ENCODE assay signal across 8 cellular contexts in the genomic region with DNA sequence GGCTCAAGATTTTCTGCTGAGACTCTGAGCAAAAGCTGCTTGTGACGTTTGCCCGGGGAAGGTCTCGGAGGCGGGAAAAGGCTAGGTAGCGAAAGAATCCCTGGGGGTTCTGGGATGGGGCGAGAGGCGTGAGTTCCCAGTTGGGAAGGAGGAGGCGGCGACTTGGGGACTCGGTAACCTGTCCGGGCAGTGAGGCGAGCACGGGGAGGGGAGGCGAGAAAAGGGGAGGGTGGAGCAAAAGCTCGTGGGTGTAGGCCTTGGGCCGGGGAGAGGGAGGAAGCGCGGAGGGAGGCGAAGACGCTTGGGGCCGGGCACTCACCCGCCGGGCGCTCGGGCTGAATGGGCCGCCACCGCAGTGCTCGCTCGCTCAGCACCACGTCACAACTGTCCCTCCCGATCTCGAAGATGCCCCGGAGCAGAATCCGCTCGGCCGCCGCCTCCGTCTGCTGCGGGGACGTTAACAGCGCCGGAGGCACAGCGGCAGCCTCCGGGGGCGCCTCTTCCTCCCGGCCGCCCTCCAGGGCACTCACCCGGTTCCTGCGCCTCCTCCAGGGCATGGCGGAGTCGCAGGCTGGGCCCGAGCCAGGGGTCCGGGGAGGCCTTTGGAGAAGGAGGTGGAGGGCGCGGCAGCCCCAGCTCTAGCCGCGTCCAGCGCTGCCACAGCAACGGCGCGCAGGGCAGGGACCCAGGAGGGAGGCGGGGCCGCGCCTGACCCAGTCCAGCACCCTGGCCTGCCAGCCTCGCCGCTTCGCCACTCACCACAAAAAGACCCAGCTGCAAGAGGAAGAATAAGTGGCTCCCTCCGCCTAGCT. TPM values are rescaled to one million over a fixed set of nuclear protein-coding genes. Genes with fewer than 3 reads are reported as not detected.
DNase-seq lines count a peak whose midpoint lies in the region; ATAC-seq and TF ChIP-seq lines count a peak whose summit lies in the region.

A gene with protein sequence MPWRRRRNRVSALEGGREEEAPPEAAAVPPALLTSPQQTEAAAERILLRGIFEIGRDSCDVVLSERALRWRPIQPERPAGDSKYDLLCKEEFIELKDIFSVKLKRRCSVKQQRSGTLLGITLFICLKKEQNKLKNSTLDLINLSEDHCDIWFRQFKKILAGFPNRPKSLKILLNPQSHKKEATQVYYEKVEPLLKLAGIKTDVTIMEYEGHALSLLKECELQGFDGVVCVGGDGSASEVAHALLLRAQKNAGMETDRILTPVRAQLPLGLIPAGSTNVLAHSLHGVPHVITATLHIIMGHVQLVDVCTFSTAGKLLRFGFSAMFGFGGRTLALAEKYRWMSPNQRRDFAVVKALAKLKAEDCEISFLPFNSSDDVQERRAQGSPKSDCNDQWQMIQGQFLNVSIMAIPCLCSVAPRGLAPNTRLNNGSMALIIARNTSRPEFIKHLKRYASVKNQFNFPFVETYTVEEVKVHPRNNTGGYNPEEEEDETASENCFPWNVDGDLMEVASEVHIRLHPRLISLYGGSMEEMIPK (minus strand): TSS at position 656 of the 812 bp plus-strand sequence. CDS start 99 bp downstream, at position 557.

- H3K9me3 ChIP-seq in CD8-positive, alpha-beta memory T cell (ENCODE audit: low read length): no peaks in the 10 kb centered on the region
- H3K9me3 ChIP-seq in OCI-LY7 (ENCODE audit: low read length) (no peaks in the 10 kb centered on the region), stomach smooth muscle (ENCODE audit: control insufficient read depth in 2 of 2, low read length in 2 of 2) (no peaks in the 10 kb centered on the region)

- peaks cover 7 to 12% (median 12%) of the 10 kb centered on the region in 3 donors for H3K4me1 Mint-ChIP-seq in CD8-positive, alpha-beta memory T cell
- H3K4me1 Mint-ChIP-seq in central memory CD8-positive, alpha-beta T cell: peaks cover 5% of the 10 kb centered on the region

- intact Hi-C loops in OCI-LY7 (cut with micrococcal nuclease; ENCODE audit: unreplicated experiment): no loop called here

- H3K4me3 ChIP-seq in CD8-positive, alpha-beta memory T cell (ENCODE audit: low read length): no peak within 1 kb of the TSS
- H3K4me3 ChIP-seq in OCI-LY7 (ENCODE audit: low read depth, low read length, poor library complexity, severe bottlenecking) (no peak within 1 kb of the TSS), stomach smooth muscle (ENCODE audit: low read length in 2 of 2) (peak within 1 kb of the TSS; percentile 37 to 68)

- peaks cover 39 to 74% of the 10 kb centered on the region in 2 donors for H3K27me3 Mint-ChIP-seq in CD8-positive, alpha-beta memory T cell
- H3K27me3 Mint-ChIP-seq in central memory CD8-positive, alpha-beta T cell: peaks cover 79% of the 10 kb centered on the region

- no peak within 1 kb of the TSS for H2AFZ ChIP-seq in OCI-LY7 (ENCODE audit: low read length)

- DNase-seq in CD8-positive, alpha-beta memory T cell: peak in 1 of 5 donors; percentile 2
- DNase-seq in OCI-LY7 (ENCODE audit: low spot score): no peak
- no peak for DNase-seq in central memory CD8-positive, alpha-beta T cell (ENCODE audit: low spot score in 2 of 2)
- DNase-seq in left kidney (ENCODE audit: low read depth, low spot score): peak; percentile 79
- DNase-seq in DMS114 treated with DMSO at 0.1 percent for 48 hours (lab: John Stamatoyannopoulos, UW; ENCODE audit: unreplicated experiment): no peak

- H3K36me3 Mint-ChIP-seq in CD8-positive, alpha-beta memory T cell: no peaks in the 10 kb centered on the region
- no peaks in the 10 kb centered on the region for H3K36me3 Mint-ChIP-seq in central memory CD8-positive, alpha-beta T cell (ENCODE audit: insufficient read depth)

- peaks cover 3% of the 10 kb centered on the region for H3K4me1 ChIP-seq in CD8-positive, alpha-beta memory T cell (ENCODE audit: insufficient read depth, low read length)
- H3K4me1 ChIP-seq in OCI-LY7 (ENCODE audit: insufficient read depth, low read length, poor library complexity, severe bottlenecking) (no peaks in the 10 kb centered on the region), stomach smooth muscle (ENCODE audit: control insufficient read depth, insufficient read depth, low read length) (peaks cover 6% of the 10 kb centered on the region)

- H4K20me1 ChIP-seq in OCI-LY7 (ENCODE audit: insufficient read depth, low read length): no peaks in the 10 kb centered on the region

- TF ChIP-seq CTCF in OCI-LY7 (conservative IDR thresholded peaks at IDR 0.05; ENCODE audit: low read length): no peak

- CTCF ChIA-PET in CD8-positive, alpha-beta memory T cell (lab: Charles Lee): interaction anchor here (1.0 kb wide), 1 partner anchor 25 kb away, joined by 3 read pairs; no protein-coding TSS in a partner anchor
- CTCF ChIA-PET in OCI-LY7 (lab: Charles Lee; ENCODE audit: unreplicated experiment): no interaction called here

- POLR2A ChIA-PET in CD8-positive, alpha-beta memory T cell (lab: Charles Lee): no interaction called here
- POLR2A ChIA-PET in OCI-LY7 (lab: Charles Lee): interaction anchor here (1.0 kb wide), 1 partner anchor 10 kb away, joined by 5 read pairs; no protein-coding TSS in a partner anchor

- H3K9me3 Mint-ChIP-seq in CD8-positive, alpha-beta memory T cell: no peaks in the 10 kb centered on the region
- H3K9me3 Mint-ChIP-seq in central memory CD8-positive, alpha-beta T cell: no peaks in the 10 kb centered on the region

- H3K9ac ChIP-seq in stomach smooth muscle (ENCODE audit: low read length in 2 of 2): no peak within 1 kb of the TSS

- no peaks in the 10 kb centered on the region for H3K36me3 ChIP-seq in CD8-positive, alpha-beta memory T cell (ENCODE audit: insufficient read depth, low read length)
- H3K36me3 ChIP-seq in OCI-LY7 (ENCODE audit: insufficient read depth, low read length) (no peaks in the 10 kb centered on the region), stomach smooth muscle (ENCODE audit: control insufficient read depth in 2 of 2, insufficient read depth in 2 of 2, low read length in 2 of 2) (no peaks in the 10 kb centered on the region)

- H3K4me3 Mint-ChIP-seq in CD8-positive, alpha-beta memory T cell: peak within 1 kb of the TSS; percentile 40 to 84 (median 74)
- H3K4me3 Mint-ChIP-seq in central memory CD8-positive, alpha-beta T cell: peak within 1 kb of the TSS; percentile 70

- H3K4me2 ChIP-seq in OCI-LY7 (ENCODE audit: low read length): peak within 1 kb of the TSS; percentile 17; the same call in 1 of the 2 replicates

- BruUV-seq in OCI-LY7 (replicated peaks; lab: Mats Ljungman, UMichigan): no TSS peak

- peaks cover 7% of the 10 kb centered on the region for H3K27me3 ChIP-seq in CD8-positive, alpha-beta memory T cell (ENCODE audit: insufficient read depth, low read length, poor library complexity, severe bottlenecking)
- H3K27me3 ChIP-seq in stomach smooth muscle (ENCODE audit: control insufficient read depth in 1 of 2, insufficient read depth in 2 of 2, low read length in 2 of 2): peaks cover 3 to 21% of the 10 kb centered on the region in 2 donors

- no peak within 1 kb of the TSS for H3K27ac ChIP-seq in CD8-positive, alpha-beta memory T cell (ENCODE audit: low read depth, low read length)
- H3K27ac ChIP-seq in OCI-LY7 (ENCODE audit: low read depth, low read length, poor library complexity, severe bottlenecking) (no peak within 1 kb of the TSS), stomach smooth muscle (ENCODE audit: low read length) (no peak within 1 kb of the TSS)

- peak; percentile 93 for ATAC-seq in GM19025 (IDR thresholded peaks at IDR 0.05; ENCODE audit: low read depth, unreplicated experiment)
- ATAC-seq in HG03064 (IDR thresholded peaks at IDR 0.05; ENCODE audit: low read depth, unreplicated experiment): peak; percentile 78
- peak; percentile 32 for ATAC-seq in central memory CD8-positive, alpha-beta T cell (replicated peaks; ENCODE audit: extremely low read depth, poor library complexity, severe bottlenecking)

- H3K9me2 ChIP-seq in OCI-LY7 (ENCODE audit: insufficient read depth, low read length): no peaks in the 10 kb centered on the region

- no peaks in the 10 kb centered on the region for H3K79me2 ChIP-seq in OCI-LY7 (ENCODE audit: insufficient read depth, low read depth, low read length)

- no peak within 1 kb of the TSS for H3K27ac Mint-ChIP-seq in CD8-positive, alpha-beta memory T cell
- H3K27ac Mint-ChIP-seq in central memory CD8-positive, alpha-beta T cell (ENCODE audit: low read depth): no peak within 1 kb of the TSS

RNA-seq across cellular contexts. Expression of the gene that starts here (rescaled TPM):
- total RNA-seq in CD8-positive, alpha-beta memory T cell: not detected
- polyA plus RNA-seq in CD8-positive, alpha-beta memory T cell: 31.9 TPM
- total RNA-seq in OCI-LY7 (2014; rRNA removed; shearing (Covaris generic)): not detected in 2 replicates
- not detected in 2 replicates for total RNA-seq in OCI-LY7 (2022)

Comparison
In these comparisons a context has a peak if more than half of its experiments do, and no peak if none do; other contexts are left out.
1. H3K4me3 ChIP-seq: peak in stomach smooth muscle (2 of 2); none in CD8-positive, alpha-beta memory T cell (single experiment) and OCI-LY7 (single experiment).
2. ATAC-seq: peak in every context shown above with its lines; median percentile 93 in GM19025; 78 in HG03064; 32 in central memory CD8-positive, alpha-beta T cell.